ENCODE assay signal across 1 cellular context in the genomic region with DNA sequence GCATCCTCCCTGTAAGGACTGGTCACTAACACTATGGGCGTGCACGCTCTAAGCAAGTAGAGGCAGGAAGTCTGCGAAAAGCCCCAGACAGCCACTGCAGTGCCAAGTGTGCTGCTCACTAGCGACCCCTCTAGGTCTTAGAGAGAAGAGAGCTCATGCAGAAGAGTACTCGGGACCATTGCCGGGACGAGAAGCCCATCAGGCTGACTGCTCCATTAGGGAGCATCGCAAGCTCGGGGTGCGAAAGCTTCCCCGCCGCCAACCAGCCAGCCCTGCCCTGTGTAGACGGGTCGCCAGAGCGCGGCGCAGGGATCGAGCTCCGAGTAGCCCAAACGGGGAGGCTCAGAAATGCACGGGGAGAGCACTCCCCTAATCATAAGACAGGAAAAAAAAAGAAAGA.
TF ChIP-seq lines count a peak whose summit lies in the region.

No MANE protein-coding gene starts in this region.

TF ChIP-seq in HCT116, 20 proteins besides CTCF, POLR2A, EP300 and RAD21 (continued from another document):
- TF ChIP-seq REST (IDR thresholded peaks at IDR 0.05; ENCODE audit: low read depth) (no peak), SIN3A (IDR thresholded peaks at IDR 0.05; ENCODE audit: low read depth) (no peak), CEBPB (IDR thresholded peaks at IDR 0.05; ENCODE audit: low read depth) (no peak), SRF (IDR thresholded peaks at IDR 0.05; ENCODE audit: low read depth) (no peak)
